ENCODE assay signal across 1 cellular context in the genomic region with DNA sequence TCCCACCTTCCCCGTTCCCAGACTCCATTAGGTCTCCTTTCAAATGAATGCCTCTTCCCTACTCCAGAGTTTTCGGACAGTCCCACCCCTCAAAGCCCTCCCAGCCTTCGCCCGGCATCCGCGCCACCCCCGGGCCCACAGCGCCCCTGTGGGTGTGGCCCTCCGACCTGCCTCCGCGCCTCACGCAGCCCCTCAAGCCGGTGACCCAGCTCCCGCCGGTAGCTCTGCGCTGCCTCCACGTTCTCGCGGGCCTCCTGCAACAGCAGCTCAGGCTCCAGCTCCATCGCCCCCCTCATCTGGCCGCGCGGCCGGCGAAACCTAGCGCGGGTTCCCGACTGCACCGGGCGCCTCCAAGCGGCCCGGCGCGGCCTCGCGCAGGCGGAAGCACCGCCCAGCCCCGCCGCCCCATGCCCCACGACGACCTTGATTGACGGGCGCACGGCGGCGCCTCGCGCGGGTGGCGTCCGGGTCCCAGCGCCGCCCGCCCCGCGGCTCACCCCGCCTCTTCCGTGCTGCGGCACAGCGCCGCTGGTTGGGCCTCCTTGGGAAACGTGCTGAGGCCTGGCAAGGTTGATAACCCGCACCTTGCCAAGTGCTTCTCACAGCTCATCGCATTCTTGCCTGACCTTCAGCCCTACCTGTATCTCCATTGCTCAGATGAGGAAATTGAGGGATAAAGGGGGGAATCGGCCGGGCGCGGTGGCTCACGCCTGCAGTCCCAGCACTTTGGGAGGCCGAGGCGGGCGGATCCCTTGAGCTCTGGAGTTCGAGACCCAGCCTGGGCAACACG.
A peak's percentile ranks its signal among the peaks of the same experiment; 100 is the strongest.
TF ChIP-seq lines count a peak whose summit lies in the region.

A gene with protein sequence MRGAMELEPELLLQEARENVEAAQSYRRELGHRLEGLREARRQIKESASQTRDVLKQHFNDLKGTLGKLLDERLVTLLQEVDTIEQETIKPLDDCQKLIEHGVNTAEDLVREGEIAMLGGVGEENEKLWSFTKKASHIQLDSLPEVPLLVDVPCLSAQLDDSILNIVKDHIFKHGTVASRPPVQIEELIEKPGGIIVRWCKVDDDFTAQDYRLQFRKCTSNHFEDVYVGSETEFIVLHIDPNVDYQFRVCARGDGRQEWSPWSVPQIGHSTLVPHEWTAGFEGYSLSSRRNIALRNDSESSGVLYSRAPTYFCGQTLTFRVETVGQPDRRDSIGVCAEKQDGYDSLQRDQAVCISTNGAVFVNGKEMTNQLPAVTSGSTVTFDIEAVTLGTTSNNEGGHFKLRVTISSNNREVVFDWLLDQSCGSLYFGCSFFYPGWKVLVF (minus strand): TSS at position 337 of the 790 bp plus-strand sequence. CDS start 41 bp downstream, at position 296.

TF ChIP-seq in GM23338, 12 proteins besides CTCF, POLR2A, EP300 and RAD21 (continued from another document):
- TF ChIP-seq, protein P1, sequence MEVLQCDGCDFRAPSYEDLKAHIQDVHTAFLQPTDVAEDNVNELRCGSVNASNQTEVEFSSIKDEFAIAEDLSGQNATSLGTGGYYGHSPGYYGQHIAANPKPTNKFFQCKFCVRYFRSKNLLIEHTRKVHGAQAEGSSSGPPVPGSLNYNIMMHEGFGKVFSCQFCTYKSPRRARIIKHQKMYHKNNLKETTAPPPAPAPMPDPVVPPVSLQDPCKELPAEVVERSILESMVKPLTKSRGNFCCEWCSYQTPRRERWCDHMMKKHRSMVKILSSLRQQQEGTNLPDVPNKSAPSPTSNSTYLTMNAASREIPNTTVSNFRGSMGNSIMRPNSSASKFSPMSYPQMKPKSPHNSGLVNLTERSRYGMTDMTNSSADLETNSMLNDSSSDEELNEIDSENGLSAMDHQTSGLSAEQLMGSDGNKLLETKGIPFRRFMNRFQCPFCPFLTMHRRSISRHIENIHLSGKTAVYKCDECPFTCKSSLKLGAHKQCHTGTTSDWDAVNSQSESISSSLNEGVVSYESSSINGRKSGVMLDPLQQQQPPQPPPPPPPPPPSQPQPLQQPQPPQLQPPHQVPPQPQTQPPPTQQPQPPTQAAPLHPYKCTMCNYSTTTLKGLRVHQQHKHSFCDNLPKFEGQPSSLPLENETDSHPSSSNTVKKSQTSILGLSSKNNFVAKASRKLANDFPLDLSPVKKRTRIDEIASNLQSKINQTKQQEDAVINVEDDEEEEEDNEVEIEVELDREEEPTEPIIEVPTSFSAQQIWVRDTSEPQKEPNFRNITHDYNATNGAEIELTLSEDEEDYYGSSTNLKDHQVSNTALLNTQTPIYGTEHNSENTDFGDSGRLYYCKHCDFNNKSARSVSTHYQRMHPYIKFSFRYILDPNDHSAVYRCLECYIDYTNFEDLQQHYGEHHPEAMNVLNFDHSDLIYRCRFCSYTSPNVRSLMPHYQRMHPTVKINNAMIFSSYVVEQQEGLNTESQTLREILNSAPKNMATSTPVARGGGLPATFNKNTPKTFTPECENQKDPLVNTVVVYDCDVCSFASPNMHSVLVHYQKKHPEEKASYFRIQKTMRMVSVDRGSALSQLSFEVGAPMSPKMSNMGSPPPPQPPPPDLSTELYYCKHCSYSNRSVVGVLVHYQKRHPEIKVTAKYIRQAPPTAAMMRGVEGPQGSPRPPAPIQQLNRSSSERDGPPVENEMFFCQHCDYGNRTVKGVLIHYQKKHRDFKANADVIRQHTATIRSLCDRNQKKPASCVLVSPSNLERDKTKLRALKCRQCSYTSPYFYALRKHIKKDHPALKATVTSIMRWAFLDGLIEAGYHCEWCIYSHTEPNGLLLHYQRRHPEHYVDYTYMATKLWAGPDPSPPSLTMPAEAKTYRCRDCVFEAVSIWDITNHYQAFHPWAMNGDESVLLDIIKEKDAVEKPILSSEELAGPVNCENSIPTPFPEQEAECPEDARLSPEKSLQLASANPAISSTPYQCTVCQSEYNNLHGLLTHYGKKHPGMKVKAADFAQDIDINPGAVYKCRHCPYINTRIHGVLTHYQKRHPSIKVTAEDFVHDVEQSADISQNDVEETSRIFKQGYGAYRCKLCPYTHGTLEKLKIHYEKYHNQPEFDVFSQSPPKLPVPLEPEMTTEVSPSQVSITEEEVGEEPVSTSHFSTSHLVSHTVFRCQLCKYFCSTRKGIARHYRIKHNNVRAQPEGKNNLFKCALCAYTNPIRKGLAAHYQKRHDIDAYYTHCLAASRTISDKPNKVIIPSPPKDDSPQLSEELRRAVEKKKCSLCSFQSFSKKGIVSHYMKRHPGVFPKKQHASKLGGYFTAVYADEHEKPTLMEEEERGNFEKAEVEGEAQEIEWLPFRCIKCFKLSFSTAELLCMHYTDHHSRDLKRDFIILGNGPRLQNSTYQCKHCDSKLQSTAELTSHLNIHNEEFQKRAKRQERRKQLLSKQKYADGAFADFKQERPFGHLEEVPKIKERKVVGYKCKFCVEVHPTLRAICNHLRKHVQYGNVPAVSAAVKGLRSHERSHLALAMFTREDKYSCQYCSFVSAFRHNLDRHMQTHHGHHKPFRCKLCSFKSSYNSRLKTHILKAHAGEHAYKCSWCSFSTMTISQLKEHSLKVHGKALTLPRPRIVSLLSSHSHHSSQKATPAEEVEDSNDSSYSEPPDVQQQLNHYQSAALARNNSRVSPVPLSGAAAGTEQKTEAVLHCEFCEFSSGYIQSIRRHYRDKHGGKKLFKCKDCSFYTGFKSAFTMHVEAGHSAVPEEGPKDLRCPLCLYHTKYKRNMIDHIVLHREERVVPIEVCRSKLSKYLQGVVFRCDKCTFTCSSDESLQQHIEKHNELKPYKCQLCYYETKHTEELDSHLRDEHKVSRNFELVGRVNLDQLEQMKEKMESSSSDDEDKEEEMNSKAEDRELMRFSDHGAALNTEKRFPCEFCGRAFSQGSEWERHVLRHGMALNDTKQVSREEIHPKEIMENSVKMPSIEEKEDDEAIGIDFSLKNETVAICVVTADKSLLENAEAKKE (CRISPR knock-in tag; IDR thresholded peaks at IDR 0.05): no peak
- TF ChIP-seq POLR2AphosphoS5 (IDR thresholded peaks at IDR 0.05; ENCODE audit: low read depth) (peak; percentile 88), ZNF114 (CRISPR knock-in tag; IDR thresholded peaks at IDR 0.05) (no peak), EZH2phosphoT487 (IDR thresholded peaks at IDR 0.05; ENCODE audit: unreplicated experiment) (no peak)
